ENCODE assay signal across 14 cellular contexts in the genomic region with DNA sequence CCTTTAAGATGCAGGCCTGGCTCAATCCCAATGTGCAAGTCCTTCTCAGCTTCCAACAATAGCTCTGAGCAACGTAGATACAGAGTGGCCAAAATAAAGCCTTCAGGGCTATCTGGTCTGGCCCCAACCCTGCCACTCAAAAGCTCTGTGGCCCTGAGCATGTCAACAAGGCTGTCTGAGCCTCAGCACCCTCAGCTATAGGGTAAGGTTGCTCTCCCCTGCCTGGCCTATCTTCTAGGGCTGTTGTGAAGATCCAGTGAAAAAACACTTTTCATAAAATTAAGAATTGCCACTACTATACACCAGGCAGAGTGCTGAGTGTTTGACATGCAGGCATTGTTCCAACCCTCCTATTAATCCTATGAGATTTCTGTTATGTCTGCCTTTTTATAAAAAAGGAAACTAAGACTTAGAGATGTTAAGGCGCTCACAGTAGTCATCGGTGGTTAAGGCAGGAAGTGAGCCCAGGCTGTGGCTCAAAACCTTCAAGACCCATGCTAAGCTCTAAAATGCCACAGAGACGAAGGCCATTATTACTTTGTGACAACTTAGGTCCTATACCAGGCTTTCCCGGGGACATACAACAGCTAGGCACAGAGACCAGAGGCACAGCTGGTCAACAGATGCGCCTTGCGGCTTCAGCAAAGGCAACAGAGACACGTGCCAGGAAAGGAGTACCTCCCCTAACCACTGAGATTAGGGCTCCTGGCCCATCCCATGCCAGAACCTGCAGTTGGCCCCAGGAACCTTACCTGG. TPM values are rescaled to one million over a fixed set of nuclear protein-coding genes. Genes with fewer than 3 reads are reported as not detected.
A peak's percentile ranks its signal among the peaks of the same experiment; 100 is the strongest.
DNase-seq lines count a peak whose midpoint lies in the region; ATAC-seq and TF ChIP-seq lines count a peak whose summit lies in the region.
"Had no signal": no experiment of that assay in that cellular context is flagged by ENCODE, and none has a peak within 500 bp of the region (broad histone marks: within the 10 kb centered on the region; RNA-seq: fewer than 3 reads in every experiment).

No MANE protein-coding gene starts in this region.

- H3K27me3 ChIP-seq in colonic mucosa (no peaks in the 10 kb centered on the region), A673 (replicated peaks; ENCODE audit: insufficient read depth, low read depth, low read length, poor library complexity) (no peaks in the 10 kb centered on the region)
- H3K27me3 ChIP-seq: right atrium auricular region, tibial nerve had no signal

- BruUV-seq in A673 (replicated peaks; lab: Mats Ljungman, UMichigan): no TSS peak

- TF ChIP-seq CTCF in colonic mucosa (IDR thresholded peaks at IDR 0.05) (no peak), A673 (conservative IDR thresholded peaks at IDR 0.05; ENCODE audit: low read depth, low read length) (no peak)

- H3K27me3 Mint-ChIP-seq in activated CD4-positive, alpha-beta T cell treated with anti-CD3 and anti-CD28 coated beads, Interleukin-2, amount 10 ng/mL, durations not matched to agents 24 days and 14 days: no peaks in the 10 kb centered on the region
- H3K27me3 Mint-ChIP-seq in T-cell: no peaks in the 10 kb centered on the region

- CTCF ChIA-PET in T-cell (lab: Charles Lee): interaction anchor here in 1 of 2 donors (1.3 kb wide), 1 partner anchor 29 kb away, joined by 4 read pairs; no protein-coding TSS in a partner anchor
- CTCF ChIA-PET in A673 (lab: Charles Lee): no interaction called here

- H3K4me3 ChIP-seq in colonic mucosa (no peak overlapping the region), A673 (ENCODE audit: low read depth, low read length, poor library complexity, severe bottlenecking) (no peak overlapping the region)
- H3K4me3 ChIP-seq: right atrium auricular region, tibial nerve had no signal

- H3K9me3 ChIP-seq in colonic mucosa (no peaks in the 10 kb centered on the region), A673 (ENCODE audit: low read depth, low read length, poor library complexity, severe bottlenecking) (no peaks in the 10 kb centered on the region)
- H3K9me3 ChIP-seq: right atrium auricular region, tibial nerve had no signal

- POLR2A ChIA-PET in T-cell (lab: Charles Lee): interaction anchor here in 1 of 2 donors (0.5 to 0.6 kb wide), 2 partner anchors 15 to 434 kb away, joined by 5 to 6 read pairs; no protein-coding TSS in a partner anchor
- POLR2A ChIA-PET in A673 (lab: Charles Lee; ENCODE audit: low non-redundant PET): no interaction called here

- H3K4me3 Mint-ChIP-seq in activated CD4-positive, alpha-beta T cell treated with anti-CD3 and anti-CD28 coated beads, Interleukin-2, amount 10 ng/mL, durations not matched to agents 24 days and 14 days: peak overlapping the region; percentile 69
- H3K4me3 Mint-ChIP-seq in T-cell: peak overlapping the region; percentile 11 to 70 (median 46)
- H3K4me3 Mint-ChIP-seq in stimulated activated effector memory CD8-positive, alpha-beta T cell treated with anti-CD3 and anti-CD28 coated beads, Interleukin-12 subunit alpha, Interleukin-12 subunit beta, amount 100 ng/mL, for 72 hours: peak overlapping the region; percentile 84

- H3K36me3 Mint-ChIP-seq in activated CD4-positive, alpha-beta T cell treated with anti-CD3 and anti-CD28 coated beads, Interleukin-2, amount 10 ng/mL, durations not matched to agents 24 days and 14 days (ENCODE audit: low read depth): peaks cover 77% of the 10 kb centered on the region
- H3K36me3 Mint-ChIP-seq in T-cell: peaks cover 65% of the 10 kb centered on the region
- H3K36me3 Mint-ChIP-seq in stimulated activated effector memory CD8-positive, alpha-beta T cell treated with anti-CD3 and anti-CD28 coated beads, Interleukin-12 subunit alpha, Interleukin-12 subunit beta, amount 100 ng/mL, for 72 hours: peaks cover 98% of the 10 kb centered on the region

- H3K4me1 Mint-ChIP-seq in activated CD4-positive, alpha-beta T cell treated with anti-CD3 and anti-CD28 coated beads, Interleukin-2, amount 10 ng/mL, durations not matched to agents 24 days and 14 days: peaks cover 43% of the 10 kb centered on the region
- H3K4me1 Mint-ChIP-seq in T-cell: peaks cover 46 to 56% (median 50%) of the 10 kb centered on the region in 3 donors
- peaks cover 56% of the 10 kb centered on the region for H3K4me1 Mint-ChIP-seq in stimulated activated effector memory CD8-positive, alpha-beta T cell treated with anti-CD3 and anti-CD28 coated beads, Interleukin-12 subunit alpha, Interleukin-12 subunit beta, amount 100 ng/mL, for 72 hours

- H3K4me1 ChIP-seq in colonic mucosa (peaks cover 43% of the 10 kb centered on the region), A673 (ENCODE audit: insufficient read depth, low read length, poor library complexity, severe bottlenecking) (peaks cover 24% of the 10 kb centered on the region)

- DNase-seq in activated CD4-positive, alpha-beta T cell treated with anti-CD3 and anti-CD28 coated beads, Interleukin-2, amount 10 ng/mL, durations not matched to agents 24 days and 14 days: peak; percentile 82
- DNase-seq in activated CD4-positive, alpha-beta T cell treated with anti-CD3 and anti-CD28 coated beads, Interleukin-2, amount 50 U/mL, for 4 hours: no peak
- DNase-seq in T-cell: peak in 10 of 34 experiments; percentile 15 to 33 (median 20)
- no peak for DNase-seq in colonic mucosa
- DNase-seq in stimulated activated effector memory CD8-positive, alpha-beta T cell treated with anti-CD3 and anti-CD28 coated beads, Interleukin-12 subunit alpha, Interleukin-12 subunit beta, amount 100 ng/mL, for 72 hours (ENCODE audit: low spot score in 2 of 2): no peak
- no peak for DNase-seq in T1000 (lab: John Stamatoyannopoulos, UW)
- no peak for DNase-seq in NCI-H146 treated with DMSO at 0.1 percent for 48 hours (lab: John Stamatoyannopoulos, UW; ENCODE audit: unreplicated experiment)
- no peak for DNase-seq in A673 (ENCODE audit: low spot score)
- DNase-seq: activated CD4-positive, alpha-beta T cell treated with anti-CD3 and anti-CD28 coated beads, Interleukin-2, amount 50 U/mL, for 1 hour; DMS79; foreskin melanocyte had no signal

- peak overlapping the region; percentile 50 for H3K27ac ChIP-seq in colonic mucosa
- H3K27ac ChIP-seq in A673 (ENCODE audit: low read depth, low read length, poor library complexity, severe bottlenecking): no peak overlapping the region
- H3K27ac ChIP-seq: right atrium auricular region, tibial nerve had no signal

- intact Hi-C loops in activated CD4-positive, alpha-beta T cell treated with anti-CD3 and anti-CD28 coated beads, Interleukin-2, amount 10 ng/mL, durations not matched to agents 24 days and 14 days (cut with micrococcal nuclease): loop anchor here (2.0 to 10.0 kb wide), 5 partner anchors 15 to 1605 kb away; a partner anchor contains a TSS
- intact Hi-C loops in colonic mucosa (cut with DNase I): no loop called here
- intact Hi-C loops in A673 (cut with micrococcal nuclease; ENCODE audit: unreplicated experiment): no loop called here

- no peaks in the 10 kb centered on the region for H3K9me3 Mint-ChIP-seq in activated CD4-positive, alpha-beta T cell treated with anti-CD3 and anti-CD28 coated beads, Interleukin-2, amount 10 ng/mL, durations not matched to agents 24 days and 14 days
- H3K9me3 Mint-ChIP-seq in T-cell: no peaks in the 10 kb centered on the region
- no peaks in the 10 kb centered on the region for H3K9me3 Mint-ChIP-seq in stimulated activated effector memory CD8-positive, alpha-beta T cell treated with anti-CD3 and anti-CD28 coated beads, Interleukin-12 subunit alpha, Interleukin-12 subunit beta, amount 100 ng/mL, for 72 hours

- peak; percentile 13 to 31 (median 18) for ATAC-seq in T-cell (replicated peaks in 1 of 4)
- peak; percentile 72 for ATAC-seq in stimulated activated effector memory CD8-positive, alpha-beta T cell treated with anti-CD3 and anti-CD28 coated beads, Interleukin-12 subunit alpha, Interleukin-12 subunit beta, amount 100 ng/mL, for 72 hours
- ATAC-seq: SK-N-SH treated with all-trans-retinoic acid at 6 μM for 48 hours had no signal

- peak overlapping the region in 1 of 2 donors; percentile 73 for H3K9ac ChIP-seq in colonic mucosa (ENCODE audit: low read depth in 2 of 2, low read length in 2 of 2)

- H3K36me3 ChIP-seq in colonic mucosa (peaks cover 35% of the 10 kb centered on the region), A673 (ENCODE audit: insufficient read depth, low read length, poor library complexity, severe bottlenecking) (peaks cover 88% of the 10 kb centered on the region)

- H3K27ac Mint-ChIP-seq in activated CD4-positive, alpha-beta T cell treated with anti-CD3 and anti-CD28 coated beads, Interleukin-2, amount 10 ng/mL, durations not matched to agents 24 days and 14 days: peak overlapping the region; percentile 74
- peak overlapping the region; percentile 37 to 46 for H3K27ac Mint-ChIP-seq in T-cell
- H3K27ac Mint-ChIP-seq in stimulated activated effector memory CD8-positive, alpha-beta T cell treated with anti-CD3 and anti-CD28 coated beads, Interleukin-12 subunit alpha, Interleukin-12 subunit beta, amount 100 ng/mL, for 72 hours: peak overlapping the region; percentile 83

RNA-seq across cellular contexts. Expression of a gene that starts 5.1 kb away (rescaled TPM):
- 124 and 134 TPM in 2 replicates for total RNA-seq in activated CD4-positive, alpha-beta T cell treated with anti-CD3 and anti-CD28 coated beads, Interleukin-2, amount 10 ng/mL, durations not matched to agents 24 days and 14 days
- 100 to 1,000 TPM; 136 to 171 (median 165) TPM for total RNA-seq in T-cell
- total RNA-seq in colonic mucosa: 10 to 100 TPM; 70.8 to 86.8 TPM
- 63.5 and 166 TPM in 2 replicates for total RNA-seq in A673 (2021)
